ENCODE assay signal across 8 cellular contexts in genomic region chr6:137697267-137697938, GRCh38.
DNase-seq lines count a peak whose midpoint lies in the region; ATAC-seq, FAIRE-seq and TF ChIP-seq lines count a peak whose summit lies in the region.

No MANE protein-coding gene starts in this region.

- no peaks in the 10 kb centered on the region for H3K9me3 ChIP-seq in HepG2 (ENCODE audit: low read length)
- H3K9me3 ChIP-seq in suprapubic skin: no peaks in the 10 kb centered on the region

- no peaks in the 10 kb centered on the region for H3K27me3 ChIP-seq in HepG2 (ENCODE audit: control insufficient read depth in 1 of 2, insufficient read depth in 2 of 2, low read length in 2 of 2)
- H3K27me3 ChIP-seq in suprapubic skin: no peaks in the 10 kb centered on the region

- peak overlapping the region; percentile 23; the same call in 1 of the 2 replicates for H3K9ac ChIP-seq in HepG2 (ENCODE audit: insufficient read depth, low read depth, low read length)

- no peaks in the 10 kb centered on the region for H3K9me3 Mint-ChIP-seq in activated CD8-positive, alpha-beta T cell treated with anti-CD3 and anti-CD28 coated beads, Interleukin-2, amount 10 ng/mL, durations not matched to agents 7 days and 5 days (ENCODE audit: insufficient read depth)
- no peaks in the 10 kb centered on the region for H3K9me3 Mint-ChIP-seq in CD14-positive monocyte

- H3K79me2 ChIP-seq in HepG2 (ENCODE audit: insufficient read depth, low read length): no peaks in the 10 kb centered on the region

- CTCF ChIA-PET in activated CD8-positive, alpha-beta T cell treated with anti-CD3 and anti-CD28 coated beads, Interleukin-2, amount 10 ng/mL, durations not matched to agents 7 days and 5 days (lab: Charles Lee): interaction anchor here (0.8 to 6.6 kb wide), 22 partner anchors 7 to 449 kb away, joined by 3 to 88 read pairs (median 6); partner anchors contain the start of gene TNFAIP3
- CTCF ChIA-PET in HepG2 (lab: Yijun Ruan, JAX; ENCODE audit: low intra/inter-chr PET ratio, low total read pairs): interaction anchor here (0.7 to 1.8 kb wide), 3 partner anchors 56 to 174 kb away, joined by 3 to 5 read pairs (median 4); partner anchors contain the start of gene TNFAIP3

- peak; percentile 99 for FAIRE-seq in HepG2 (lab: Jason Lieb, UNC)

- intact Hi-C loops in HepG2 (cut with micrococcal nuclease; ENCODE audit: unreplicated experiment) (loop anchor here (1.0 kb wide), 1 partner anchor 37 kb away; no protein-coding TSS in a partner anchor), CD14-positive monocyte (cut with micrococcal nuclease) (loop anchor here in 1 of 2 donors (10.0 kb wide), 1 partner anchor 407 kb away; the partner anchor contains the start of gene PERP)

- peaks cover 38% of the 10 kb centered on the region for H3K4me1 Mint-ChIP-seq in activated CD8-positive, alpha-beta T cell treated with anti-CD3 and anti-CD28 coated beads, Interleukin-2, amount 10 ng/mL, durations not matched to agents 7 days and 5 days (ENCODE audit: low read depth)
- H3K4me1 Mint-ChIP-seq in CD14-positive monocyte: peaks cover 42% of the 10 kb centered on the region

- H3K27me3 Mint-ChIP-seq in activated CD8-positive, alpha-beta T cell treated with anti-CD3 and anti-CD28 coated beads, Interleukin-2, amount 10 ng/mL, durations not matched to agents 7 days and 5 days (ENCODE audit: low read depth): peaks cover 5% of the 10 kb centered on the region
- H3K27me3 Mint-ChIP-seq in CD14-positive monocyte (ENCODE audit: low read depth in 3 of 3): peaks cover 0 to 2% (median 0%) of the 10 kb centered on the region in 3 donors

- in situ Hi-C loops in HepG2 (cut with HindIII; ENCODE audit: extremely low pct_ligation_motif_present, low pct_unique_long_range_greater_than_20kb): no loop called here

- H4K20me1 ChIP-seq in HepG2 (ENCODE audit: insufficient read depth, low read length): no peaks in the 10 kb centered on the region

- H3K4me3 ChIP-seq in HepG2 (replicated peaks in 1 of 3; ENCODE audit: insufficient read depth in 1 of 3, low read depth in 2 of 3, low read length in 3 of 3) (peak overlapping the region in 1 of 3 experiments; percentile 8; a peak in 1 of 6 replicates), suprapubic skin (no peak overlapping the region)

- H3K27ac ChIP-seq in HepG2 (ENCODE audit: extremely low read length, insufficient read depth, low read length) (peak overlapping the region; percentile 66), suprapubic skin (no peak overlapping the region)

- DNase-seq in activated CD8-positive, alpha-beta T cell treated with anti-CD3 and anti-CD28 coated beads, Interleukin-2, amount 10 ng/mL, durations not matched to agents 7 days and 5 days: no peak
- peak; percentile 94 for DNase-seq in HepG2 (ENCODE audit: low spot score)
- DNase-seq in CD14-positive monocyte (ENCODE audit: low spot score): no peak
- no peak for DNase-seq in NCI-H2227 treated with DMSO at 0.1 percent for 48 hours (lab: John Stamatoyannopoulos, UW)
- DNase-seq in suprapubic skin (ENCODE audit: low spot score in 2 of 2): no peak
- no peak for DNase-seq in D341Med (ENCODE audit: low spot score)

- H3K27ac Mint-ChIP-seq in activated CD8-positive, alpha-beta T cell treated with anti-CD3 and anti-CD28 coated beads, Interleukin-2, amount 10 ng/mL, durations not matched to agents 7 days and 5 days: no peak overlapping the region
- peak overlapping the region in 2 of 7 donors; percentile 41 to 53 for H3K27ac Mint-ChIP-seq in CD14-positive monocyte

- TF ChIP-seq RAD21 in HepG2 (CRISPR knock-in tag; IDR thresholded peaks at IDR 0.05): peak; percentile 72

- peak overlapping the region; percentile 76 for H3K4me2 ChIP-seq in HepG2 (ENCODE audit: low read depth, low read length)

- peaks cover 90% of the 10 kb centered on the region for H3K4me1 ChIP-seq in HepG2 (ENCODE audit: insufficient read depth, low read length)
- H3K4me1 ChIP-seq in suprapubic skin: no peaks in the 10 kb centered on the region

- no peak for TF ChIP-seq POLR2A in HepG2 (IDR thresholded peaks at IDR 0.05; ENCODE audit: insufficient read depth in 1 of 2, low read depth in 2 of 2, low read length in 2 of 2)
- no peak for TF ChIP-seq POLR2A in suprapubic skin (IDR thresholded peaks at IDR 0.05)

- no peaks in the 10 kb centered on the region for H3K36me3 Mint-ChIP-seq in activated CD8-positive, alpha-beta T cell treated with anti-CD3 and anti-CD28 coated beads, Interleukin-2, amount 10 ng/mL, durations not matched to agents 7 days and 5 days (ENCODE audit: low read depth)
- H3K36me3 Mint-ChIP-seq in CD14-positive monocyte: no peaks in the 10 kb centered on the region

- WGBS in HepG2 (ENCODE audit: low lambda C conversion rate): 6% methylated on average over 2 of the region's 2 CpGs
- WGBS in suprapubic skin: 49% methylated on average over 2 of the region's 2 CpGs

- POLR2A ChIA-PET in activated CD8-positive, alpha-beta T cell treated with anti-CD3 and anti-CD28 coated beads, Interleukin-2, amount 10 ng/mL, durations not matched to agents 7 days and 5 days (lab: Charles Lee): interaction anchor here (0.8 to 1.2 kb wide), 3 partner anchors 16 to 173 kb away, joined by 3 to 5 read pairs (median 5); partner anchors contain the start of gene TNFAIP3
- POLR2A ChIA-PET in HepG2 (lab: Yijun Ruan, JAX): interaction anchor here (0.8 to 2.0 kb wide), 7 partner anchors 8 to 340 kb away, joined by 3 to 11 read pairs (median 3); partner anchors contain the start of gene TNFAIP3

- peak; percentile 70 for ATAC-seq in GM18519 (IDR thresholded peaks at IDR 0.05; ENCODE audit: low FRiP score, unreplicated experiment)
- peak; percentile 57 for ATAC-seq in HG02884 (IDR thresholded peaks at IDR 0.05; ENCODE audit: unreplicated experiment)
- ATAC-seq in activated CD8-positive, alpha-beta T cell treated with anti-CD3 and anti-CD28 coated beads, Interleukin-2, amount 10 ng/mL, durations not matched to agents 7 days and 5 days: peak; percentile 17
- peak; percentile 96 for ATAC-seq in HepG2

- no peak overlapping the region for H3K4me3 Mint-ChIP-seq in activated CD8-positive, alpha-beta T cell treated with anti-CD3 and anti-CD28 coated beads, Interleukin-2, amount 10 ng/mL, durations not matched to agents 7 days and 5 days
- H3K4me3 Mint-ChIP-seq in CD14-positive monocyte: no peak overlapping the region

- H2AFZ ChIP-seq in HepG2 (ENCODE audit: low read length): peak overlapping the region; percentile 61

- no TSS peak for BruUV-seq in HepG2 (replicated peaks; lab: Mats Ljungman, UMichigan)

- TF ChIP-seq CTCF in HepG2 (CRISPR knock-in tag; IDR thresholded peaks at IDR 0.05) (peak; percentile 67), CD14-positive monocyte (IDR thresholded peaks at IDR 0.05) (no peak), suprapubic skin (IDR thresholded peaks at IDR 0.05) (no peak)

- TF ChIP-seq EP300 in HepG2 (IDR thresholded peaks at IDR 0.05; ENCODE audit: low read depth in 2 of 2, low read length in 2 of 2) (peak in 1 of 2 experiments; percentile 91; a peak in 2 of 4 replicates), HepG2 (CRISPR knock-in tag; IDR thresholded peaks at IDR 0.05; ENCODE audit: borderline replicate concordance) (peak; percentile 76), suprapubic skin (IDR thresholded peaks at IDR 0.05) (no peak)

- no peaks in the 10 kb centered on the region for H3K36me3 ChIP-seq in HepG2 (replicated peaks in 1 of 2; ENCODE audit: control insufficient read depth in 1 of 2, insufficient read depth in 2 of 2, low read length in 2 of 2)
- no peaks in the 10 kb centered on the region for H3K36me3 ChIP-seq in suprapubic skin

TF ChIP-seq in HepG2, 621 proteins besides CTCF, POLR2A, EP300 and RAD21 (continues in another document):
- TF ChIP-seq SNAI1 (CRISPR knock-in tag; IDR thresholded peaks at IDR 0.05; ENCODE audit: borderline replicate concordance) (no peak), TBX2 (CRISPR knock-in tag; IDR thresholded peaks at IDR 0.05; ENCODE audit: borderline replicate concordance) (peak; percentile 91)

Comparison
In these comparisons a context has a peak if more than half of its experiments do, and no peak if none do; other contexts are left out.
1. ATAC-seq: peak in every context shown above with its lines; median percentile 96 in HepG2; 70 in GM18519; 57 in HG02884; 17 in activated CD8-positive, alpha-beta T cell treated with anti-CD3 and anti-CD28 coated beads, Interleukin-2, amount 10 ng/mL, durations not matched to agents 7 days and 5 days.